ENCODE assay signal across 8 cellular contexts in the genomic region with DNA sequence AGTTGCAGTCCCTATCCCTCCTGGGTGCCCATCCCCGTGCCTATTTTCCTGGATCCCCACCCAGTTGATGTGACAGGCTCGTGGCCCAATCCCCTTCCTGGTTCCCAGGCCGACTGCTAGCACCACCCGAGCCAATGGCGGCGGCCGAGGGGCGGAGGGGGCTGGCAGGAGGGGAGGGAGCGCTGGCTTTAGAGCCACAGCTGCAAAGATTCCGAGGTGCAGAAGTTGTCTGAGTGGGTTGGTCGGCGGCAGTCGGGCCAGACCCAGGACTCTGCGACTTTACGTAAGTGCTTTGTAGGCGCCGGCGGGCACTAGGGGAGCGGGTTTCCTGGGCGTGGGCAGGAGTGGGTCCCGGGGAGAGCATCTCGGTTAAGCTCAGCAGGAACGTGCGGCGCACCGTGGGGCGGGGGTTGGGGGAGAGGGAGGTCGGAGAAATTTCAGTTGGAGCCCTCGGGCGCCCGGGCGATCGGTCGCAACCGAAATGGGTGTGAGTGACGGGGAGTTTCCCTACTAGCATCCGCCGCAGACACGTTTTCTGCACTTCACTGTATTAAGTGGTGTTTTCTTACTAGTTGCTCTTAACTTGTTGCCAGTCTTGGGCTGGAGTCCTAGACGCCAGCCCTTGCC. TPM values are rescaled to one million over a fixed set of nuclear protein-coding genes. Genes with fewer than 3 reads are reported as not detected.
A peak's percentile ranks its signal among the peaks of the same experiment; 100 is the strongest.
DNase-seq lines count a peak whose midpoint lies in the region; ATAC-seq and TF ChIP-seq lines count a peak whose summit lies in the region.

A gene with protein sequence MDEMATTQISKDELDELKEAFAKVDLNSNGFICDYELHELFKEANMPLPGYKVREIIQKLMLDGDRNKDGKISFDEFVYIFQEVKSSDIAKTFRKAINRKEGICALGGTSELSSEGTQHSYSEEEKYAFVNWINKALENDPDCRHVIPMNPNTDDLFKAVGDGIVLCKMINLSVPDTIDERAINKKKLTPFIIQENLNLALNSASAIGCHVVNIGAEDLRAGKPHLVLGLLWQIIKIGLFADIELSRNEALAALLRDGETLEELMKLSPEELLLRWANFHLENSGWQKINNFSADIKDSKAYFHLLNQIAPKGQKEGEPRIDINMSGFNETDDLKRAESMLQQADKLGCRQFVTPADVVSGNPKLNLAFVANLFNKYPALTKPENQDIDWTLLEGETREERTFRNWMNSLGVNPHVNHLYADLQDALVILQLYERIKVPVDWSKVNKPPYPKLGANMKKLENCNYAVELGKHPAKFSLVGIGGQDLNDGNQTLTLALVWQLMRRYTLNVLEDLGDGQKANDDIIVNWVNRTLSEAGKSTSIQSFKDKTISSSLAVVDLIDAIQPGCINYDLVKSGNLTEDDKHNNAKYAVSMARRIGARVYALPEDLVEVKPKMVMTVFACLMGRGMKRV (plus strand): TSS at position 197 of the 627 bp plus-strand sequence. CDS start 49,077 bp downstream, outside the sequence.

- CTCF ChIA-PET in naive thymus-derived CD4-positive, alpha-beta T cell (lab: Charles Lee) = no interaction called here

- peak; percentile 68 for ATAC-seq in GM21529 (IDR thresholded peaks at IDR 0.05; ENCODE audit: unreplicated experiment)
- ATAC-seq in foreskin keratinocyte = peak; percentile 74
- peak; percentile 16 for ATAC-seq in naive thymus-derived CD4-positive, alpha-beta T cell
- peak; percentile 91 for ATAC-seq in aorta (ENCODE audit: low FRiP score)
- no peak for ATAC-seq in HG02678 (IDR thresholded peaks at IDR 0.05; ENCODE audit: unreplicated experiment)

- intact Hi-C loops in naive thymus-derived CD4-positive, alpha-beta T cell (cut with micrococcal nuclease) = no loop called here
- intact Hi-C loops in aorta (cut with DNase I) = loop anchor here (2.0 to 5.0 kb wide), 3 partner anchors 100 to 229 kb away; no protein-coding TSS in a partner anchor

- no peaks in the 10 kb centered on the region for H3K36me3 Mint-ChIP-seq in naive thymus-derived CD4-positive, alpha-beta T cell

- peak within 1 kb of the TSS in 1 of 9 donors; percentile 33 for H3K27ac Mint-ChIP-seq in naive thymus-derived CD4-positive, alpha-beta T cell

- peaks cover 0 to 2% (median 0%) of the 10 kb centered on the region in 11 donors for H3K9me3 Mint-ChIP-seq in naive thymus-derived CD4-positive, alpha-beta T cell

- peaks cover 9 to 34% (median 16%) of the 10 kb centered on the region in 5 donors for H3K27me3 Mint-ChIP-seq in naive thymus-derived CD4-positive, alpha-beta T cell

- peak within 1 kb of the TSS; percentile 96 for H3K27ac ChIP-seq in foreskin keratinocyte
- H3K27ac ChIP-seq in naive thymus-derived CD4-positive, alpha-beta T cell (ENCODE audit: low read depth, low read length) = no peak within 1 kb of the TSS
- H3K27ac ChIP-seq in aorta (ENCODE audit: low read depth in 1 of 2, low read length in 2 of 2) = peak within 1 kb of the TSS; percentile 64 to 86

- no peak for TF ChIP-seq CTCF in foreskin keratinocyte (conservative IDR thresholded peaks at IDR 0.05)

- DNase-seq in DMS 273 (lab: John Stamatoyannopoulos, UW; ENCODE audit: unreplicated experiment) (peak; percentile 87), NCI-H1092 treated with DMSO at 0.1 percent for 48 hours (lab: John Stamatoyannopoulos, UW) (peak; percentile 67), foreskin keratinocyte (peak; percentile 69 to 75), aorta (peak; percentile 91 to 94)
- peak; percentile 27 to 39 for DNase-seq in activated T-cell treated with anti-CD3 and anti-CD28 coated beads, Interleukin-2, amount 50 U/mL, for 48 hours
- DNase-seq in naive thymus-derived CD4-positive, alpha-beta T cell = peak in 1 of 9 donors; percentile 35

- H3K27me3 ChIP-seq in foreskin keratinocyte (no peaks in the 10 kb centered on the region), aorta (ENCODE audit: control insufficient read depth in 1 of 2, insufficient read depth in 2 of 2, low read length in 1 of 2) (no peaks in the 10 kb centered on the region)
- peaks cover 0 to 4% of the 10 kb centered on the region in 2 donors for H3K27me3 ChIP-seq in naive thymus-derived CD4-positive, alpha-beta T cell (ENCODE audit: control insufficient read depth in 2 of 2, insufficient read depth in 2 of 2, low read length in 2 of 2)

- no peaks in the 10 kb centered on the region for H3K36me3 ChIP-seq in naive thymus-derived CD4-positive, alpha-beta T cell (ENCODE audit: control insufficient read depth in 2 of 3, insufficient read depth in 3 of 3, low read length in 3 of 3)
- no peaks in the 10 kb centered on the region for H3K36me3 ChIP-seq in aorta (ENCODE audit: control insufficient read depth in 1 of 2, insufficient read depth in 2 of 2, low read length in 1 of 2)

- H3K4me3 ChIP-seq in naive thymus-derived CD4-positive, alpha-beta T cell (ENCODE audit: low read length) = no peak within 1 kb of the TSS
- peak within 1 kb of the TSS; percentile 48 to 49 for H3K4me3 ChIP-seq in aorta (ENCODE audit: low read length in 2 of 2)

- 1 to 2% methylated on average over 38 to 40 of the region's 40 CpGs for WGBS in aorta, 2 donors

- POLR2A ChIA-PET in naive thymus-derived CD4-positive, alpha-beta T cell (lab: Charles Lee) = no interaction called here

- H3K4me1 ChIP-seq in foreskin keratinocyte (peaks cover 12% of the 10 kb centered on the region), aorta (ENCODE audit: control insufficient read depth in 1 of 2, insufficient read depth in 2 of 2, low read length in 2 of 2) (no peaks in the 10 kb centered on the region)
- no peaks in the 10 kb centered on the region for H3K4me1 ChIP-seq in naive thymus-derived CD4-positive, alpha-beta T cell (ENCODE audit: control insufficient read depth in 2 of 2, insufficient read depth in 2 of 2, low read length in 2 of 2)

- H3K9me3 ChIP-seq in naive thymus-derived CD4-positive, alpha-beta T cell (ENCODE audit: control insufficient read depth in 2 of 3, low read length in 3 of 3) = no peaks in the 10 kb centered on the region
- no peaks in the 10 kb centered on the region for H3K9me3 ChIP-seq in aorta (ENCODE audit: control insufficient read depth, low read length)

- H3K4me1 Mint-ChIP-seq in naive thymus-derived CD4-positive, alpha-beta T cell = peaks cover 0 to 6% (median 0%) of the 10 kb centered on the region in 7 donors

- H3K4me3 Mint-ChIP-seq in naive thymus-derived CD4-positive, alpha-beta T cell = peak within 1 kb of the TSS in 7 of 10 donors; percentile 14 to 78 (median 64)

RNA-seq across cellular contexts. Expression of the gene that starts here (rescaled TPM):
- 292 and 305 TPM in 2 replicates for total RNA-seq in foreskin keratinocyte
- polyA plus RNA-seq in foreskin keratinocyte = 116 and 129 TPM in 2 replicates
- total RNA-seq in naive thymus-derived CD4-positive, alpha-beta T cell = 1 to 10 TPM in 1 of 5 experiments, under 1 TPM in 2, not detected in 2; 0.16 to 2.4 (median 0.27) TPM
- polyA plus RNA-seq in naive thymus-derived CD4-positive, alpha-beta T cell = not detected
- total RNA-seq in aorta = 100 to 1,000 TPM; 481 to 708 TPM
- 100 to 1,000 TPM; 241 to 380 TPM for polyA plus RNA-seq in aorta

Comparison
In these comparisons a context has a peak if more than half of its experiments do, and no peak if none do; other contexts are left out.
1. RNA of the gene that starts here (total RNA-seq): 481 to 708 TPM in aorta and 292 to 305 TPM in foreskin keratinocyte; 0.16 to 2.4 TPM in naive thymus-derived CD4-positive, alpha-beta T cell; every median in the first group is over 10 times any median in the second.
2. RNA of the gene that starts here (polyA plus RNA-seq): 241 to 380 TPM in aorta and 116 to 129 TPM in foreskin keratinocyte; not detected in naive thymus-derived CD4-positive, alpha-beta T cell; every median in the first group is over 100 times any median in the second.
3. intact Hi-C loops: an anchor here in aorta (2.0 to 5.0 kb wide); none called in naive thymus-derived CD4-positive, alpha-beta T cell.